ENCODE assay signal across 8 cellular contexts in the genomic region with DNA sequence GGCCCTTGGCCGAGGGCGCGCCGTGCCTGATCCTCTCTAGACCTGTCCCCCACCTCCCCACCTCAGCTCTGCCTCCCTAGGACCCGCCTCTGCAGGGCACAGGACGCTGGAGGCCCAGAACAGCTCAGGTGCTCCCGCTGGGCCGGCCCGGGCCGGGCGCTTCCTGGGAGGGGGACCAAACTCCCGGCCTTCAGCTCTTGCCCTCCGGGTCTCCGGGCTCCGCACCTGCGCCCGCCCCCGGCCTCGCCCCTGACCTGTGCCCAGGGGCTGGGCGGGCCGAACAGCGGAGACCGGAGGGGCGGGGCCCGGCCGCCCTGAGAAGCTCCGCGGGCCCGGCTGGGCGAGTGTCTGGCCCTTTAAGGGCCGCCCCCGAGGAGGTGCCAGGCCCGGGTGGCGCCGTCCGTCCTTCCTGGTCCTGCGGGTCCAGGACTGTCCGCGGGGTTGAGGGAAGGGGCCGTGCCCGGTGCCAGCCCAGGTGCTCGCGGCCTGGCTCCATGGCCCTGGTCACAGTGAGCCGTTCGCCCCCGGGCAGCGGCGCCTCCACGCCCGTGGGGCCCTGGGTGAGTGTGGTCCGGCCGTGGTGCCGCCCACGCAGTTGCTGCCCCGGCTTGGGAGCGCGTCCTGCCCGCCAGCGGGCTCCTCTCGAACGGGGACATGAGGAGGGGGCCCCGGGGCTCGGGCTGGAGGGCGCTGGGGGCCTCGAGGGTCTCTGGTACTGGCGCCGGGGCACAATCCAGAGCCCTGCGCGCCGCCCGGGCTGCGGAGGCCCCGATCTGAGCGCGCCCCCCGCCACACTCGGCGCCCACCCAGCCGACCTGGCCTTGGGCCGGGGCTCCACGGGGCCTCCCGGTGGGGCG. TPM values are rescaled to one million over a fixed set of nuclear protein-coding genes. Genes with fewer than 3 reads are reported as not detected.
DNase-seq lines count a peak whose midpoint lies in the region; ATAC-seq and TF ChIP-seq lines count a peak whose summit lies in the region.

A gene with protein sequence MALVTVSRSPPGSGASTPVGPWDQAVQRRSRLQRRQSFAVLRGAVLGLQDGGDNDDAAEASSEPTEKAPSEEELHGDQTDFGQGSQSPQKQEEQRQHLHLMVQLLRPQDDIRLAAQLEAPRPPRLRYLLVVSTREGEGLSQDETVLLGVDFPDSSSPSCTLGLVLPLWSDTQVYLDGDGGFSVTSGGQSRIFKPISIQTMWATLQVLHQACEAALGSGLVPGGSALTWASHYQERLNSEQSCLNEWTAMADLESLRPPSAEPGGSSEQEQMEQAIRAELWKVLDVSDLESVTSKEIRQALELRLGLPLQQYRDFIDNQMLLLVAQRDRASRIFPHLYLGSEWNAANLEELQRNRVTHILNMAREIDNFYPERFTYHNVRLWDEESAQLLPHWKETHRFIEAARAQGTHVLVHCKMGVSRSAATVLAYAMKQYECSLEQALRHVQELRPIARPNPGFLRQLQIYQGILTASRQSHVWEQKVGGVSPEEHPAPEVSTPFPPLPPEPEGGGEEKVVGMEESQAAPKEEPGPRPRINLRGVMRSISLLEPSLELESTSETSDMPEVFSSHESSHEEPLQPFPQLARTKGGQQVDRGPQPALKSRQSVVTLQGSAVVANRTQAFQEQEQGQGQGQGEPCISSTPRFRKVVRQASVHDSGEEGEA (plus strand): TSS at position 399 of the 857 bp plus-strand sequence. CDS start 96 bp downstream, at position 495.

- peak; percentile 84 to 87 for ATAC-seq in activated CD4-positive, CD25-positive, alpha-beta regulatory T cell treated with anti-CD3 and anti-CD28 coated beads, Interleukin-2, amount 50 U/mL, for 24 hours
- ATAC-seq in GM18858 (IDR thresholded peaks at IDR 0.05; ENCODE audit: unreplicated experiment), result no peak

- no peak for DNase-seq in activated CD4-positive, CD25-positive, alpha-beta regulatory T cell (lab: John Stamatoyannopoulos, UW)
- DNase-seq in NCI-H510A (lab: John Stamatoyannopoulos, UW) (peak; percentile 93), activated gamma-delta T cell (lab: John Stamatoyannopoulos, UW) (peak; percentile 40), fibroblast of mammary gland (ENCODE audit: low read depth) (peak; percentile 32), transverse colon (peak; percentile 90)

- intact Hi-C loops in transverse colon (cut with DNase I; ENCODE audit: low total_unique reads), result no loop called here

- 0% methylated on average over 41 of the region's 83 CpGs; no CpG with 5 or more reads in 1 of the 2 donors for WGBS in transverse colon (ENCODE audit: low coverage in 1 of 2), 2 donors

- H3K4me3 ChIP-seq in fibroblast of mammary gland (ENCODE audit: control insufficient read depth, low read depth, low read length) (peak within 1 kb of the TSS; percentile 60), mucosa of rectum (ENCODE audit: low read length in 2 of 2) (peak within 1 kb of the TSS; percentile 77 to 79), transverse colon (peak within 1 kb of the TSS; percentile 81 to 94 (median 84))

- peaks cover 15 to 27% of the 10 kb centered on the region in 2 donors for H3K4me1 ChIP-seq in mucosa of rectum (ENCODE audit: control insufficient read depth in 2 of 2, insufficient read depth in 2 of 2, low read length in 2 of 2)
- H3K4me1 ChIP-seq in transverse colon, result peaks cover 13 to 37% (median 27%) of the 10 kb centered on the region in 4 donors

- H3K27me3 ChIP-seq in mucosa of rectum (ENCODE audit: control insufficient read depth in 2 of 2, insufficient read depth in 2 of 2, low read length in 2 of 2) (no peaks in the 10 kb centered on the region), transverse colon (no peaks in the 10 kb centered on the region)

- in situ Hi-C loops in transverse colon (cut with MboI; ENCODE audit: low pct_ligation_motif_present in 1 of 4, low pct_unique_long_range_greater_than_20kb in 1 of 4, low sequenced_read_pairs in 3 of 4), result no loop called here

- H3K27ac ChIP-seq in mucosa of rectum (ENCODE audit: low read depth in 2 of 2, low read length in 2 of 2) (peak within 1 kb of the TSS; percentile 86 to 91), transverse colon (peak within 1 kb of the TSS; percentile 83 to 91 (median 90))

- H3K9me3 ChIP-seq in mucosa of rectum (ENCODE audit: control insufficient read depth in 2 of 2, low read length in 2 of 2), result no peaks in the 10 kb centered on the region
- H3K9me3 ChIP-seq in transverse colon, result no peaks in the 10 kb centered on the region

- peak; percentile 92 for TF ChIP-seq POLR2A in transverse colon (IDR thresholded peaks at IDR 0.05)

- peaks cover 30 to 37% of the 10 kb centered on the region in 2 donors for H3K36me3 ChIP-seq in mucosa of rectum (ENCODE audit: control insufficient read depth in 2 of 2, insufficient read depth in 2 of 2, low read length in 2 of 2)
- peaks cover 0 to 7% (median 0%) of the 10 kb centered on the region in 4 donors for H3K36me3 ChIP-seq in transverse colon

- TF ChIP-seq CTCF in fibroblast of mammary gland (conservative IDR thresholded peaks at IDR 0.05; ENCODE audit: control insufficient read depth, insufficient read depth, low read depth, low read length) (no peak), transverse colon (IDR thresholded peaks at IDR 0.05) (no peak)

- no peak for TF ChIP-seq EP300 in transverse colon (IDR thresholded peaks at IDR 0.05; ENCODE audit: low read depth)

- H3K9ac ChIP-seq in mucosa of rectum (ENCODE audit: low read depth in 1 of 2, low read length in 2 of 2), result peak within 1 kb of the TSS; percentile 81 to 95

RNA-seq across cellular contexts. Expression of the gene that starts here (rescaled TPM):
- total RNA-seq in transverse colon, result 100 to 1,000 TPM in 2 of 4 donors, 10 to 100 TPM in 2; 73.0 to 174 (median 123) TPM

Comparison
In these comparisons a context has a peak if more than half of its experiments do, and no peak if none do; other contexts are left out.
1. DNase-seq: peak in NCI-H510A (single experiment), activated gamma-delta T cell (single experiment), fibroblast of mammary gland (single experiment) and transverse colon (single experiment); none in activated CD4-positive, CD25-positive, alpha-beta regulatory T cell (0 of 4).
2. Peak in every context shown above with its lines, with median percentiles within 50 percentile points of each other: H3K4me3 ChIP-seq.